1 cellular context compared by ENCODE assay signal in the genomic region with DNA sequence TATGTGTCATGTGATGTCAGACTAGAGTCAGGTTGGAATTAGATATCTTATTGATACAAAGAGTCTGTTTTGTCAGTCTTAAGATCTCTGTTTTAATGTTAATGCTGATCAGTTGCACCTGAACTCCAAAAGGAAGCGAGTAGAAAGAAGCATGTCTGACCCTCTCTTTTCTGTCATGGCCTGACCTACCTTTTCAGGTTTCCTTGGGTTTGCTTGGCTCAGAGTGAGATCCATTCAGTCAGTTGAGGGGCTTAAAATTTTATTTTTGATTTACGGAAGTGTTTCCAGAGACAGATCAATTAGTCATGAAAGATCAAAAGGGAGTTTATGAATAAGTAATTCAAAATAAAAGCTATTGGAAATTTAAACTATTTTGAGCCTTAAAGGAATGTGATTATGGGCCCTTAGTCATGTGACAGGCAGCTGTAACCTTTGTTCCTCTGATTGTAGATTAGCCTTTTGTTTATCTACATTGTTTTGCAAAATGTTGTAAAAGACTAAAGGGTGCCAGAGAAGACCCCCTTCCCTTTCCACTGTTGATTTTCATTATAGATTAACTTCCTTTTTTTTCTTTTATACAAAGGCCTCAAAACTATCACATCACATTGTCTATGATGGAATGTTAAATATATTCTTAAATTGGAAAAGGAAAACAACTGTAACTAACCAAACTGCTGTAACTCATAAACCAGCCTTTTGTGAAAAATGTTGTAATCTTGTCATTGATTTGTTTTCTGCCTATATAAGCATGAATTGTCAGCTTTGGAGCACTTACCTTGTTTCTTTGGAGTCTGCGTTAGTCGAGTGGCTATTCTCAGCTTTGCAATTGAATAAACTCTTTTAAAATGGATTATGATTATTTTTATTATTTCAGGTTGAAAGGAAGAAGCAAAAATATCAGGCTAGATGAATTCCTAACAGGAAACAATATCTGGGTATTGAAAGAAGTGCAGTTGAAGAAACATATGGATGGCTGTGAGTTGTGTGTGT.
A peak's percentile ranks its signal among the peaks of the same experiment; 100 is the strongest.
TF ChIP-seq lines count a peak whose summit lies in the region.

No MANE protein-coding gene starts in this region.

TF ChIP-seq in H1, 55 proteins besides CTCF, POLR2A, EP300 and RAD21:
- no peak for TF ChIP-seq SIN3A (conservative IDR thresholded peaks at IDR 0.05 in 1 of 2, IDR thresholded peaks at IDR 0.05 in 1 of 2; ENCODE audit: low read depth in 1 of 2, low read length in 2 of 2)
- no peak for TF ChIP-seq RNF2 (IDR thresholded peaks at IDR 0.05; ENCODE audit: borderline replicate concordance, low read depth, low read length, missing control alignments, poor library complexity, severe bottlenecking)
- no peak for TF ChIP-seq CEBPB (IDR thresholded peaks at IDR 0.05; ENCODE audit: low read depth, low read length)
- TF ChIP-seq SRF (IDR thresholded peaks at IDR 0.05; ENCODE audit: low read depth, low read length), result no peak
- no peak for TF ChIP-seq CTBP2 (IDR thresholded peaks at IDR 0.05; ENCODE audit: borderline replicate concordance, insufficient read depth, insufficient read length, low read length)
- 0 out of 2 replicates have a peak, but pooled peaks have one; percentile 3 for TF ChIP-seq JUND (IDR thresholded peaks at IDR 0.05; ENCODE audit: low read length)
- TF ChIP-seq CHD1 (IDR thresholded peaks at IDR 0.05; ENCODE audit: low read depth, low read length), result no peak
- TF ChIP-seq GTF2F1 (IDR thresholded peaks at IDR 0.05; ENCODE audit: borderline replicate concordance, low read depth, low read length), result no peak
- no peak for TF ChIP-seq GABPA (IDR thresholded peaks at IDR 0.05; ENCODE audit: borderline replicate concordance, insufficient read depth, low read length)
- TF ChIP-seq TAF7 (optimal IDR thresholded peaks at IDR 0.05; ENCODE audit: borderline replicate concordance, low read depth, low read length), result no peak
- TF ChIP-seq HDAC2 (IDR thresholded peaks at IDR 0.05; ENCODE audit: borderline replicate concordance in 1 of 2, low read depth in 2 of 2, low read length in 2 of 2), result 0 out of 4 replicates have a peak, but pooled peaks of 1 of the 2 experiments have one; percentile 7
- no peak for TF ChIP-seq EGR1 (IDR thresholded peaks at IDR 0.05; ENCODE audit: borderline replicate concordance, low read depth, low read length)
- peak; percentile 79; the same call in 1 of the 2 replicates for TF ChIP-seq TCF12 (IDR thresholded peaks at IDR 0.05; ENCODE audit: low read depth, low read length)
- no peak for TF ChIP-seq KDM4A (IDR thresholded peaks at IDR 0.05; ENCODE audit: low read depth, low read length, severe bottlenecking)
- no peak for TF ChIP-seq RBBP5 (IDR thresholded peaks at IDR 0.05; ENCODE audit: borderline replicate concordance, low read depth, low read length)
- TF ChIP-seq PHF8 (conservative IDR thresholded peaks at IDR 0.05; ENCODE audit: low read depth, low read length), result no peak
- no peak for TF ChIP-seq ZNF274 (IDR thresholded peaks at IDR 0.05; ENCODE audit: borderline replicate concordance, extremely low read depth, low read length)
- TF ChIP-seq JUN (IDR thresholded peaks at IDR 0.05; ENCODE audit: low read depth, low read length), result no peak
- no peak for TF ChIP-seq SUZ12 (IDR thresholded peaks at IDR 0.05; ENCODE audit: low read length)
- no peak for TF ChIP-seq SP1 (IDR thresholded peaks at IDR 0.05; ENCODE audit: low read depth, low read length)
- no peak for TF ChIP-seq SIX5 (IDR thresholded peaks at IDR 0.05; ENCODE audit: low read depth, low read length)
- TF ChIP-seq SIRT6 (IDR thresholded peaks at IDR 0.05; ENCODE audit: low read length), result no peak
- TF ChIP-seq BRCA1 (IDR thresholded peaks at IDR 0.05; ENCODE audit: low read depth, low read length), result no peak
- TF ChIP-seq CHD2 (IDR thresholded peaks at IDR 0.05; ENCODE audit: low read length), result 0 out of 2 replicates have a peak, but pooled peaks have one; percentile 15
- TF ChIP-seq, protein P1, sequence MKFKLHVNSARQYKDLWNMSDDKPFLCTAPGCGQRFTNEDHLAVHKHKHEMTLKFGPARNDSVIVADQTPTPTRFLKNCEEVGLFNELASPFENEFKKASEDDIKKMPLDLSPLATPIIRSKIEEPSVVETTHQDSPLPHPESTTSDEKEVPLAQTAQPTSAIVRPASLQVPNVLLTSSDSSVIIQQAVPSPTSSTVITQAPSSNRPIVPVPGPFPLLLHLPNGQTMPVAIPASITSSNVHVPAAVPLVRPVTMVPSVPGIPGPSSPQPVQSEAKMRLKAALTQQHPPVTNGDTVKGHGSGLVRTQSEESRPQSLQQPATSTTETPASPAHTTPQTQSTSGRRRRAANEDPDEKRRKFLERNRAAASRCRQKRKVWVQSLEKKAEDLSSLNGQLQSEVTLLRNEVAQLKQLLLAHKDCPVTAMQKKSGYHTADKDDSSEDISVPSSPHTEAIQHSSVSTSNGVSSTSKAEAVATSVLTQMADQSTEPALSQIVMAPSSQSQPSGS (IDR thresholded peaks at IDR 0.05; ENCODE audit: low read length), result no peak
- 0 out of 2 replicates have a peak, but pooled peaks have one; percentile 19 for TF ChIP-seq POU5F1 (IDR thresholded peaks at IDR 0.05; ENCODE audit: low read depth, low read length)
- no peak for TF ChIP-seq RXRA (IDR thresholded peaks at IDR 0.05; ENCODE audit: insufficient read depth, low read depth, low read length)
- TF ChIP-seq NANOG (IDR thresholded peaks at IDR 0.05; ENCODE audit: insufficient read depth, low read depth, low read length, poor library complexity, severe bottlenecking), result peak; percentile 67
- no peak for TF ChIP-seq BACH1 (IDR thresholded peaks at IDR 0.05; ENCODE audit: low read length)
- no peak for TF ChIP-seq BCL11A (IDR thresholded peaks at IDR 0.05; ENCODE audit: low read depth in 2 of 2, low read length in 2 of 2)
- TF ChIP-seq, protein P2, sequence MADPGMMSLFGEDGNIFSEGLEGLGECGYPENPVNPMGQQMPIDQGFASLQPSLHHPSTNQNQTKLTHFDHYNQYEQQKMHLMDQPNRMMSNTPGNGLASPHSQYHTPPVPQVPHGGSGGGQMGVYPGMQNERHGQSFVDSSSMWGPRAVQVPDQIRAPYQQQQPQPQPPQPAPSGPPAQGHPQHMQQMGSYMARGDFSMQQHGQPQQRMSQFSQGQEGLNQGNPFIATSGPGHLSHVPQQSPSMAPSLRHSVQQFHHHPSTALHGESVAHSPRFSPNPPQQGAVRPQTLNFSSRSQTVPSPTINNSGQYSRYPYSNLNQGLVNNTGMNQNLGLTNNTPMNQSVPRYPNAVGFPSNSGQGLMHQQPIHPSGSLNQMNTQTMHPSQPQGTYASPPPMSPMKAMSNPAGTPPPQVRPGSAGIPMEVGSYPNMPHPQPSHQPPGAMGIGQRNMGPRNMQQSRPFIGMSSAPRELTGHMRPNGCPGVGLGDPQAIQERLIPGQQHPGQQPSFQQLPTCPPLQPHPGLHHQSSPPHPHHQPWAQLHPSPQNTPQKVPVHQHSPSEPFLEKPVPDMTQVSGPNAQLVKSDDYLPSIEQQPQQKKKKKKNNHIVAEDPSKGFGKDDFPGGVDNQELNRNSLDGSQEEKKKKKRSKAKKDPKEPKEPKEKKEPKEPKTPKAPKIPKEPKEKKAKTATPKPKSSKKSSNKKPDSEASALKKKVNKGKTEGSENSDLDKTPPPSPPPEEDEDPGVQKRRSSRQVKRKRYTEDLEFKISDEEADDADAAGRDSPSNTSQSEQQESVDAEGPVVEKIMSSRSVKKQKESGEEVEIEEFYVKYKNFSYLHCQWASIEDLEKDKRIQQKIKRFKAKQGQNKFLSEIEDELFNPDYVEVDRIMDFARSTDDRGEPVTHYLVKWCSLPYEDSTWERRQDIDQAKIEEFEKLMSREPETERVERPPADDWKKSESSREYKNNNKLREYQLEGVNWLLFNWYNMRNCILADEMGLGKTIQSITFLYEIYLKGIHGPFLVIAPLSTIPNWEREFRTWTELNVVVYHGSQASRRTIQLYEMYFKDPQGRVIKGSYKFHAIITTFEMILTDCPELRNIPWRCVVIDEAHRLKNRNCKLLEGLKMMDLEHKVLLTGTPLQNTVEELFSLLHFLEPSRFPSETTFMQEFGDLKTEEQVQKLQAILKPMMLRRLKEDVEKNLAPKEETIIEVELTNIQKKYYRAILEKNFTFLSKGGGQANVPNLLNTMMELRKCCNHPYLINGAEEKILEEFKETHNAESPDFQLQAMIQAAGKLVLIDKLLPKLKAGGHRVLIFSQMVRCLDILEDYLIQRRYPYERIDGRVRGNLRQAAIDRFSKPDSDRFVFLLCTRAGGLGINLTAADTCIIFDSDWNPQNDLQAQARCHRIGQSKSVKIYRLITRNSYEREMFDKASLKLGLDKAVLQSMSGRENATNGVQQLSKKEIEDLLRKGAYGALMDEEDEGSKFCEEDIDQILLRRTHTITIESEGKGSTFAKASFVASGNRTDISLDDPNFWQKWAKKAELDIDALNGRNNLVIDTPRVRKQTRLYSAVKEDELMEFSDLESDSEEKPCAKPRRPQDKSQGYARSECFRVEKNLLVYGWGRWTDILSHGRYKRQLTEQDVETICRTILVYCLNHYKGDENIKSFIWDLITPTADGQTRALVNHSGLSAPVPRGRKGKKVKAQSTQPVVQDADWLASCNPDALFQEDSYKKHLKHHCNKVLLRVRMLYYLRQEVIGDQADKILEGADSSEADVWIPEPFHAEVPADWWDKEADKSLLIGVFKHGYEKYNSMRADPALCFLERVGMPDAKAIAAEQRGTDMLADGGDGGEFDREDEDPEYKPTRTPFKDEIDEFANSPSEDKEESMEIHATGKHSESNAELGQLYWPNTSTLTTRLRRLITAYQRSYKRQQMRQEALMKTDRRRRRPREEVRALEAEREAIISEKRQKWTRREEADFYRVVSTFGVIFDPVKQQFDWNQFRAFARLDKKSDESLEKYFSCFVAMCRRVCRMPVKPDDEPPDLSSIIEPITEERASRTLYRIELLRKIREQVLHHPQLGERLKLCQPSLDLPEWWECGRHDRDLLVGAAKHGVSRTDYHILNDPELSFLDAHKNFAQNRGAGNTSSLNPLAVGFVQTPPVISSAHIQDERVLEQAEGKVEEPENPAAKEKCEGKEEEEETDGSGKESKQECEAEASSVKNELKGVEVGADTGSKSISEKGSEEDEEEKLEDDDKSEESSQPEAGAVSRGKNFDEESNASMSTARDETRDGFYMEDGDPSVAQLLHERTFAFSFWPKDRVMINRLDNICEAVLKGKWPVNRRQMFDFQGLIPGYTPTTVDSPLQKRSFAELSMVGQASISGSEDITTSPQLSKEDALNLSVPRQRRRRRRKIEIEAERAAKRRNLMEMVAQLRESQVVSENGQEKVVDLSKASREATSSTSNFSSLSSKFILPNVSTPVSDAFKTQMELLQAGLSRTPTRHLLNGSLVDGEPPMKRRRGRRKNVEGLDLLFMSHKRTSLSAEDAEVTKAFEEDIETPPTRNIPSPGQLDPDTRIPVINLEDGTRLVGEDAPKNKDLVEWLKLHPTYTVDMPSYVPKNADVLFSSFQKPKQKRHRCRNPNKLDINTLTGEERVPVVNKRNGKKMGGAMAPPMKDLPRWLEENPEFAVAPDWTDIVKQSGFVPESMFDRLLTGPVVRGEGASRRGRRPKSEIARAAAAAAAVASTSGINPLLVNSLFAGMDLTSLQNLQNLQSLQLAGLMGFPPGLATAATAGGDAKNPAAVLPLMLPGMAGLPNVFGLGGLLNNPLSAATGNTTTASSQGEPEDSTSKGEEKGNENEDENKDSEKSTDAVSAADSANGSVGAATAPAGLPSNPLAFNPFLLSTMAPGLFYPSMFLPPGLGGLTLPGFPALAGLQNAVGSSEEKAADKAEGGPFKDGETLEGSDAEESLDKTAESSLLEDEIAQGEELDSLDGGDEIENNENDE (IDR thresholded peaks at IDR 0.05; ENCODE audit: insufficient replicate concordance, low read length), result peak; percentile 85
- no peak for TF ChIP-seq CREB1 (IDR thresholded peaks at IDR 0.05)
- TF ChIP-seq RFX5 (IDR thresholded peaks at IDR 0.05; ENCODE audit: borderline replicate concordance, low read depth, low read length), result no peak
- no peak for TF ChIP-seq KDM1A (IDR thresholded peaks at IDR 0.05; ENCODE audit: borderline replicate concordance, low read length)
- TF ChIP-seq, protein P3, sequence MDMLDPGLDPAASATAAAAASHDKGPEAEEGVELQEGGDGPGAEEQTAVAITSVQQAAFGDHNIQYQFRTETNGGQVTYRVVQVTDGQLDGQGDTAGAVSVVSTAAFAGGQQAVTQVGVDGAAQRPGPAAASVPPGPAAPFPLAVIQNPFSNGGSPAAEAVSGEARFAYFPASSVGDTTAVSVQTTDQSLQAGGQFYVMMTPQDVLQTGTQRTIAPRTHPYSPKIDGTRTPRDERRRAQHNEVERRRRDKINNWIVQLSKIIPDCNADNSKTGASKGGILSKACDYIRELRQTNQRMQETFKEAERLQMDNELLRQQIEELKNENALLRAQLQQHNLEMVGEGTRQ (IDR thresholded peaks at IDR 0.05; ENCODE audit: low read length), result peak; percentile 77
- no peak; the same call in 1 of the 2 replicates for TF ChIP-seq TEAD4 (IDR thresholded peaks at IDR 0.05; ENCODE audit: low read depth, low read length)
- TF ChIP-seq, protein P4, sequence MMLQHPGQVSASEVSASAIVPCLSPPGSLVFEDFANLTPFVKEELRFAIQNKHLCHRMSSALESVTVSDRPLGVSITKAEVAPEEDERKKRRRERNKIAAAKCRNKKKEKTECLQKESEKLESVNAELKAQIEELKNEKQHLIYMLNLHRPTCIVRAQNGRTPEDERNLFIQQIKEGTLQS (IDR thresholded peaks at IDR 0.05; ENCODE audit: insufficient read depth, low read depth, low read length), result no peak
- no peak for TF ChIP-seq POLR2AphosphoS5 (IDR thresholded peaks at IDR 0.05; ENCODE audit: low read depth, low read length)
